In the genomic region with DNA sequence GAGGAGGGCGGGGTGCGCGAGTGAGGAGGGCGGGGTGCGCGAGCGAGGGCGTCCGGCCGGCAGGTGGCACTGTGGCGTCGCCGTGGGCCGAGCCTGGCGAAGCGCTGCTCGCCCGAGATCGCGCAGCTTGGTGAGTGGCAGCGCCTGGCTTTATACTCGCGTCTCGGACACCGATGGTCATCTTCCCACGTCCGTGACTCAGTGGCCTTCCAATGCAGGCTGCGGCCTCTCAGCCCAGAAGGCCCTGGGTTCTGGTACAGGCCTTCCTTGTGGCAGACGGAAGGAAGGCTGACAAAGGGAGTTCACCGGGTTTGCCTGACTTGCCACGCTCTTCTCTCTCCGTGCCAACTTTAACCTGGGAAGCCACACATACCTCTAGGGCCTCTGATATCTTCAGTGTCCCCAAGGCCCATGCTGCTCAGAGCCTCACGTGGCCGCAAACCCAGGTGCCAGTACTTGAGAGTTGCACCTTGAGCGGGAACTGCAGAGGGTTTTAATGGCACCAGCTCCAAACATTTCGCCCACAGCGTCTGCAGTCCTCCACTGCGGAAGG, we compare ENCODE assay signal across 8 cellular contexts.
A peak's percentile ranks its signal among the peaks of the same experiment; 100 is the strongest.
DNase-seq lines count a peak whose midpoint lies in the region; ATAC-seq and TF ChIP-seq lines count a peak whose summit lies in the region.

No MANE protein-coding gene starts in this region.

- no peak overlapping the region for H3K56ac ChIP-seq in IMR-90 (ENCODE audit: extremely low read depth, insufficient read depth, low read length)

- intact Hi-C loops in IMR-90 (cut with micrococcal nuclease) (loop anchor here (2.0 to 10.0 kb wide), 4 partner anchors 204 to 674 kb away; partner anchors contain the start of genes ASB7 and LINS1), mammary epithelial cell (cut with micrococcal nuclease) (loop anchor here (2.0 to 10.0 kb wide), 4 partner anchors 230 to 676 kb away; partner anchors contain the start of genes ASB7 and LINS1), spleen (cut with DNase I; ENCODE audit: low total_unique reads) (no loop called here)

- peak overlapping the region; percentile 90 for H3K4me2 ChIP-seq in IMR-90 (ENCODE audit: low read depth, low read length)
- H3K4me2 ChIP-seq in mammary epithelial cell (ENCODE audit: insufficient read depth, low read depth, low read length): peak overlapping the region; percentile 87

- H3K36me3 ChIP-seq in IMR-90 (ENCODE audit: control insufficient read depth, insufficient read depth, low read length): no peaks in the 10 kb centered on the region
- H3K36me3 ChIP-seq in mammary epithelial cell (ENCODE audit: insufficient read depth, low read length): no peaks in the 10 kb centered on the region
- no peaks in the 10 kb centered on the region for H3K36me3 ChIP-seq in spleen

- H3K14ac ChIP-seq in IMR-90 (replicated peaks; ENCODE audit: low read depth, low read length): no peak overlapping the region; the same call in 1 of the 2 replicates

- no peaks in the 10 kb centered on the region for H3K79me1 ChIP-seq in IMR-90 (ENCODE audit: low read depth in 1 of 2, low read length in 2 of 2)

- peak overlapping the region; percentile 90 for H2AFZ ChIP-seq in IMR-90 (replicated peaks; ENCODE audit: low read length, poor library complexity)
- H2AFZ ChIP-seq in mammary epithelial cell (ENCODE audit: low read depth, low read length): peak overlapping the region; percentile 92

- H2BK20ac ChIP-seq in IMR-90 (ENCODE audit: low read depth, low read length): no peak overlapping the region

- H2BK15ac ChIP-seq in IMR-90 (ENCODE audit: low read depth, low read length): no peak overlapping the region

- WGBS in IMR-90 (ENCODE audit: extremely low coverage in 2 of 2, insufficient read length in 1 of 2), 2 experiments: 2% methylated on average over 16 of the region's 38 CpGs; no CpG with 5 or more reads in 1 of the 2 experiments
- 48% methylated on average over 9 of the region's 38 CpGs for WGBS in mammary epithelial cell (ENCODE audit: low coverage, missing lambda C conversion rate)
- WGBS in spleen, 5 donors: 3 to 54% (median 9%) methylated on average over 6 to 38 of the region's 38 CpGs

- no peak for TF ChIP-seq POLR2A in IMR-90 (IDR thresholded peaks at IDR 0.05; ENCODE audit: low read depth, low read length)
- TF ChIP-seq POLR2A in spleen (IDR thresholded peaks at IDR 0.05): no peak

- peak; percentile 93 for ATAC-seq in GM21528 (IDR thresholded peaks at IDR 0.05; ENCODE audit: low FRiP score, unreplicated experiment)
- peak; percentile 99 for ATAC-seq in IMR-90 (ENCODE audit: low read depth)

- no peaks in the 10 kb centered on the region for H3K79me2 ChIP-seq in mammary epithelial cell (ENCODE audit: insufficient read depth, low read length)

- TF ChIP-seq CTCF in IMR-90 (conservative IDR thresholded peaks at IDR 0.05; ENCODE audit: low read depth, low read length): peak; percentile 67
- peak; percentile 28; the same call in 1 of the 2 replicates for TF ChIP-seq CTCF in WI38 (IDR thresholded peaks at IDR 0.05; ENCODE audit: low read depth, low read length)
- peak; percentile 24 to 66 for TF ChIP-seq CTCF in mammary epithelial cell (conservative IDR thresholded peaks at IDR 0.05 in 1 of 2, IDR thresholded peaks at IDR 0.05 in 1 of 2; ENCODE audit: extremely low read depth in 1 of 2, insufficient read depth in 1 of 2, low read depth in 1 of 2, low read length in 2 of 2)
- TF ChIP-seq CTCF in spleen (IDR thresholded peaks at IDR 0.05 in 8 of 11, conservative IDR thresholded peaks at IDR 0.05 in 3 of 11): peak; percentile 51 to 91 (median 79)

- no peaks in the 10 kb centered on the region for H4K20me1 ChIP-seq in IMR-90 (ENCODE audit: insufficient read depth, low read length)
- H4K20me1 ChIP-seq in mammary epithelial cell (ENCODE audit: insufficient read depth, low read length): no peaks in the 10 kb centered on the region

- in situ Hi-C loops in IMR-90 (cut with MboI; ENCODE audit: low sequenced_read_pairs) (no loop called here), mammary epithelial cell (cut with MboI; ENCODE audit: low sequenced_read_pairs in 2 of 2) (loop anchor here in 1 of 2 donors (5.0 kb wide), 1 partner anchor 409 kb away; no protein-coding TSS in a partner anchor), KBM-7 (cut with MboI; ENCODE audit: low pct_unique_long_range_greater_than_20kb, low sequenced_read_pairs) (no loop called here)

- CTCF ChIA-PET in IMR-90 (lab: Yijun Ruan, JAX) (interaction anchor here (0.6 kb wide), 1 partner anchor 10 kb away, joined by 3 read pairs; no protein-coding TSS in a partner anchor), mammary epithelial cell (lab: Charles Lee; ENCODE audit: low non-redundant PET) (no interaction called here)

- no peak overlapping the region for H2AK5ac ChIP-seq in IMR-90 (ENCODE audit: low read depth, low read length)

- H4K5ac ChIP-seq in IMR-90 (ENCODE audit: low read depth, low read length): no peak overlapping the region

- H3K23ac ChIP-seq in IMR-90 (ENCODE audit: low read depth, low read length): no peak overlapping the region

- H3K27me3 ChIP-seq in IMR-90 (ENCODE audit: control insufficient read depth, insufficient read depth, low read length): peaks cover 3% of the 10 kb centered on the region; the same call in 1 of the 2 replicates
- H3K27me3 ChIP-seq in mammary epithelial cell (ENCODE audit: insufficient read depth, low read length): no peaks in the 10 kb centered on the region
- peaks cover 0 to 9% (median 0%) of the 10 kb centered on the region in 7 donors for H3K27me3 ChIP-seq in spleen (replicated peaks in 1 of 7)

- H4K91ac ChIP-seq in IMR-90 (ENCODE audit: insufficient read depth, low read depth, low read length): no peak overlapping the region

- peak; percentile 79 for TF ChIP-seq RAD21 in IMR-90 (IDR thresholded peaks at IDR 0.05; ENCODE audit: low read length)

- DNase-seq in Daoy (ENCODE audit: low read depth) (peak; percentile 80), IMR-90 (peak; percentile 66), mammary epithelial cell (peak; percentile 65), inferior parietal cortex (ENCODE audit: extremely low spot score) (peak; percentile 63), spleen (peak; percentile 97), KBM-7 (no peak)

- H3K27ac ChIP-seq in IMR-90 (ENCODE audit: insufficient read depth, low read length): no peak overlapping the region
- no peak overlapping the region for H3K27ac ChIP-seq in mammary epithelial cell (ENCODE audit: insufficient read depth, low read depth, low read length)
- peak overlapping the region; percentile 15 to 89 (median 81) for H3K27ac ChIP-seq in spleen

- H3K9me1 ChIP-seq in IMR-90 (ENCODE audit: insufficient read depth, low read length): no peaks in the 10 kb centered on the region

- H2AK9ac ChIP-seq in IMR-90 (replicated peaks; ENCODE audit: low read depth, low read length, poor library complexity): no peak overlapping the region

- no peak overlapping the region for H3K18ac ChIP-seq in IMR-90 (ENCODE audit: low read depth, low read length)

- no peaks in the 10 kb centered on the region for H3K9me3 ChIP-seq in IMR-90 (ENCODE audit: control insufficient read depth, insufficient read depth, low read length)
- H3K9me3 ChIP-seq in mammary epithelial cell (replicated peaks; ENCODE audit: insufficient read depth, low read length): no peaks in the 10 kb centered on the region
- no peaks in the 10 kb centered on the region for H3K9me3 ChIP-seq in spleen

- BruUV-seq in IMR-90 (replicated peaks; lab: Mats Ljungman, UMichigan) (no TSS peak), mammary epithelial cell (replicated peaks; lab: Mats Ljungman, UMichigan) (no TSS peak)

- POLR2A ChIA-PET in IMR-90 (lab: Charles Lee; ENCODE audit: unreplicated experiment): no interaction called here

- H2BK120ac ChIP-seq in IMR-90 (ENCODE audit: low read depth, low read length): no peak overlapping the region

- H2BK5ac ChIP-seq in IMR-90 (ENCODE audit: low read depth, low read length, poor library complexity, severe bottlenecking): no peak overlapping the region

- H3K4me1 ChIP-seq in IMR-90 (ENCODE audit: control insufficient read depth, insufficient read depth, low read length) (no peaks in the 10 kb centered on the region), mammary epithelial cell (ENCODE audit: insufficient read depth, low read length) (peaks cover 14% of the 10 kb centered on the region), spleen (peaks cover 0 to 23% (median 15%) of the 10 kb centered on the region in 6 donors)

- peak overlapping the region; percentile 22; the same call in 1 of the 2 replicates for H3K9ac ChIP-seq in IMR-90 (ENCODE audit: low read depth, low read length)
- no peak overlapping the region for H3K9ac ChIP-seq in mammary epithelial cell (ENCODE audit: insufficient read depth, low read length)

- dilution Hi-C loops in IMR-90 (cut with HindIII; ENCODE audit: low sequenced_read_pairs, unreplicated experiment) (no loop called here), mammary epithelial cell (cut with HindIII; ENCODE audit: low sequenced_read_pairs) (loop anchor here (25.0 kb wide), 1 partner anchor 409 kb away; the partner anchor contains the start of gene ADAMTS17)

- H3K4me3 ChIP-seq in IMR-90 (ENCODE audit: insufficient read depth, low read depth, low read length) (peak overlapping the region; percentile 54), WI38 (ENCODE audit: low read depth, low read length) (peak overlapping the region; percentile 53), mammary epithelial cell (replicated peaks in 1 of 3; ENCODE audit: insufficient read depth in 1 of 3, low read depth in 2 of 3, low read length in 3 of 3) (peak overlapping the region; percentile 30 to 69 (median 60)), spleen (peak overlapping the region in 7 of 8 donors; percentile 29 to 71 (median 38))

- H4K8ac ChIP-seq in IMR-90 (ENCODE audit: low read depth in 2 of 2, low read length in 2 of 2): peak overlapping the region in 1 of 2 experiments; percentile 37; a peak in 1 of 4 replicates

- no peak overlapping the region for H3K4ac ChIP-seq in IMR-90 (ENCODE audit: low read depth, low read length)

TF ChIP-seq in IMR-90, 13 proteins besides CTCF, POLR2A, EP300 and RAD21:
- no peak for TF ChIP-seq NFE2L2 (IDR thresholded peaks at IDR 0.05; ENCODE audit: low read depth, low read length)
- peak; percentile 94 for TF ChIP-seq MAZ (IDR thresholded peaks at IDR 0.05; ENCODE audit: borderline replicate concordance, low read depth, low read length)
- TF ChIP-seq RFX5 (IDR thresholded peaks at IDR 0.05; ENCODE audit: low read depth, low read length): no peak
- no peak for TF ChIP-seq CHD1 (IDR thresholded peaks at IDR 0.05; ENCODE audit: low read depth, low read length)
- TF ChIP-seq SMC3 (IDR thresholded peaks at IDR 0.05; ENCODE audit: low read depth, low read length): peak; percentile 52
TF ChIP-seq in IMR-90: peak in this region for 2.

Comparison
In these comparisons a context has a peak if more than half of its experiments do, and no peak if none do; other contexts are left out.
1. H3K27ac ChIP-seq: peak in spleen (8 of 8); none in IMR-90 (single experiment) and mammary epithelial cell (single experiment).
2. CTCF ChIP-seq: peak in every context shown above with its lines; median percentile 79 in spleen; 67 in IMR-90; 45 in mammary epithelial cell; 28 in WI38.
3. Peak in every context shown above with its lines, with median percentiles within 50 percentile points of each other: H3K4me3 ChIP-seq.